In genomic region chr6:11663519-11663918, GRCh38 we compare ENCODE assay signal across 11 cellular contexts.
"Had no signal": no experiment of that assay in that cellular context is flagged by ENCODE, and none has a peak within 500 bp of the region (broad histone marks: within the 10 kb centered on the region; RNA-seq: fewer than 3 reads in every experiment).

No MANE protein-coding gene starts in this region.

- H3K4me2 ChIP-seq: GM23338 had no signal

- H3K36me3 ChIP-seq: HAP-1 had no signal

- H3K9ac ChIP-seq: GM23248 had no signal

- FAIRE-seq: H1, H54 had no signal

- H3K27ac ChIP-seq: GM23248 had no signal

- H3K4me3 ChIP-seq: GM23248, GM23338, HAP-1 had no signal

- H3K4me1 ChIP-seq: HAP-1 had no signal

- DNase-seq: GM23248, GOT3, H7, H9, HCEC 1CT, HFFc6 had no signal

- H3K9me3 Mint-ChIP-seq: HFFc6 had no signal

- H3K9me3 ChIP-seq: HAP-1 had no signal

- H3K27ac Mint-ChIP-seq: GM23338, H9, HFFc6 had no signal

- H2AFZ ChIP-seq: GM23248, GM23338 had no signal

- H3K4me1 Mint-ChIP-seq: GM23338, H9 had no signal

- ATAC-seq: GM23338, HCT116 had no signal

- H3K4me3 Mint-ChIP-seq: GM23338, H9, HFFc6 had no signal
